Comparison of ENCODE assay signal across 14 cellular contexts in the genomic region with DNA sequence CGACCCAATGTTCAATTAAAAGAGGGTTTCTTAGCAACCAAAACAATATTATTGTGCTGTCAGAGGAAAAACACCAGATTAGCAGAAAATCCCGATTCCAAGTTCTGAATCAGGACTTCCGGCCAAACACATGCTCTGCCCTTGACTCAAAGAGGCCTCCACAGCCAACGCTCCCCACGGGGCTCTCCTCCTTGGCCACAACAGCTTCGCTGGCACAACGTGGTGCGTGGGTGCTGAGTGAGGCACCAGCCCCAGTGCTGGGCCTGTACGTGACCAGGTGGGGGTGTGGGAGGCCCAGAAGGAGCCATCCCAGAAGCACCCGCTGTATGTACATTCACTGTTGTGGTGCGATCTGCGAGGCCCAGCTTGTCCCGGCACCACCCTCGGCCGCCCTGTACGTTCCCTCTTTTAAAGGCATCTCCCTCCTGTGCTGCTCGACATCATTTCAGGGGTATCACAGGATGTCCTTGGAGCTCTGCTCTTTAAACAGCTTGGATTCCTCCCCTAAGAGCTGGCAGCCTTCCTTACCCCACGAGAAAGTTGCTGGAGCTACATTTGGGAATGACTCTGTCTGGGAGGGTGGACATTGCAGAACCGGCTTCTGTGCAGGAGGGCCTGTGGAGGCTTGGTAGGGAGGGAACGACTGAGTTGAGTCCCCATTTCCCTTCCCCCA.
DNase-seq lines count a peak whose midpoint lies in the region; ATAC-seq and TF ChIP-seq lines count a peak whose summit lies in the region.
"Had no signal": no experiment of that assay in that cellular context is flagged by ENCODE, and none has a peak within 500 bp of the region (broad histone marks: within the 10 kb centered on the region; RNA-seq: fewer than 3 reads in every experiment).

No MANE protein-coding gene starts in this region.

- H4K20me1 ChIP-seq in neural progenitor cell (ENCODE audit: low read depth): no peaks in the 10 kb centered on the region

- H3K4me1 Mint-ChIP-seq in MCF 10A (ENCODE audit: insufficient read depth, unreplicated experiment): no peaks in the 10 kb centered on the region
- H3K4me1 Mint-ChIP-seq in neural progenitor cell: peaks cover 8% of the 10 kb centered on the region
- H3K4me1 Mint-ChIP-seq: mesothelial cell of epicardium had no signal

- H3K36me3 ChIP-seq in breast epithelium (no peaks in the 10 kb centered on the region), neuronal stem cell (replicated peaks in 1 of 2; ENCODE audit: control insufficient read depth in 2 of 2, insufficient read depth in 2 of 2, low read length in 2 of 2) (no peaks in the 10 kb centered on the region), aorta (ENCODE audit: control insufficient read depth in 1 of 2, insufficient read depth in 2 of 2, low read length in 1 of 2) (no peaks in the 10 kb centered on the region), neural progenitor cell (no peaks in the 10 kb centered on the region)
- no peaks in the 10 kb centered on the region for H3K36me3 ChIP-seq in effector memory CD4-positive, alpha-beta T cell (ENCODE audit: control insufficient read depth, insufficient read depth, low read length)

- H3K27me3 ChIP-seq in breast epithelium: no peaks in the 10 kb centered on the region
- no peaks in the 10 kb centered on the region for H3K27me3 ChIP-seq in neuronal stem cell (ENCODE audit: control insufficient read depth in 3 of 3, insufficient read depth in 3 of 3, low read depth in 1 of 3, low read length in 3 of 3)
- no peaks in the 10 kb centered on the region for H3K27me3 ChIP-seq in aorta (ENCODE audit: control insufficient read depth in 1 of 2, insufficient read depth in 2 of 2, low read length in 1 of 2)
- H3K27me3 ChIP-seq in neural progenitor cell: no peaks in the 10 kb centered on the region
- H3K27me3 ChIP-seq in effector memory CD4-positive, alpha-beta T cell (replicated peaks; ENCODE audit: control insufficient read depth, insufficient read depth, low read length, poor library complexity, severe bottlenecking): no peaks in the 10 kb centered on the region

- H3K23ac ChIP-seq in neuronal stem cell (ENCODE audit: low read depth, low read length, poor library complexity): peak overlapping the region; percentile 37

- H3K9ac ChIP-seq in neuronal stem cell (ENCODE audit: low read depth, low read length, poor library complexity): no peak overlapping the region
- no peak overlapping the region for H3K9ac ChIP-seq in neural progenitor cell

- no peak overlapping the region for H3K27ac Mint-ChIP-seq in MCF 10A (ENCODE audit: low read depth, unreplicated experiment)
- H3K27ac Mint-ChIP-seq in neural progenitor cell: no peak overlapping the region
- H3K27ac Mint-ChIP-seq: mesothelial cell of epicardium, progenitor cell of endocrine pancreas had no signal

- H3K4me2 ChIP-seq in neuronal stem cell (ENCODE audit: insufficient read depth, low read length, poor library complexity, severe bottlenecking) (no peak overlapping the region), neural progenitor cell (no peak overlapping the region)

- H2AK5ac ChIP-seq in neuronal stem cell (ENCODE audit: low read depth, low read length): no peak overlapping the region

- H3K36me3 Mint-ChIP-seq in MCF 10A (ENCODE audit: insufficient read depth, unreplicated experiment): no peaks in the 10 kb centered on the region
- H3K36me3 Mint-ChIP-seq in neural progenitor cell: no peaks in the 10 kb centered on the region

- WGBS in neuronal stem cell (ENCODE audit: extremely low coverage in 2 of 2, insufficient read length in 2 of 2, insufficient replicate concordance in 1 of 2), 2 donors: no CpG with 5 or more reads among the region's 20 CpGs
- 13 to 14% methylated on average over 20 of the region's 20 CpGs for WGBS in aorta, 2 donors

- TF ChIP-seq CTCF in breast epithelium (IDR thresholded peaks at IDR 0.05) (no peak), MCF 10A (IDR thresholded peaks at IDR 0.05; ENCODE audit: unreplicated experiment) (no peak), fibroblast of the aortic adventitia (IDR thresholded peaks at IDR 0.05; ENCODE audit: insufficient read depth, low read length) (no peak), neural progenitor cell (IDR thresholded peaks at IDR 0.05) (no peak)

- CTCF ChIA-PET in MCF 10A (lab: Yijun Ruan, JAX): no interaction called here

- peak; percentile 87 for ATAC-seq in aorta (ENCODE audit: low FRiP score)

- H2BK5ac ChIP-seq in neuronal stem cell (ENCODE audit: low read length): no peak overlapping the region

- no peak for TF ChIP-seq POLR2A in breast epithelium (IDR thresholded peaks at IDR 0.05)

- H3K18ac ChIP-seq in neuronal stem cell (ENCODE audit: low read length): peak overlapping the region; percentile 67

- no peak overlapping the region for H3K4ac ChIP-seq in neuronal stem cell (ENCODE audit: low read length)

- no TSS peak for BruUV-seq in MCF 10A (replicated peaks; lab: Mats Ljungman, UMichigan)

- no peaks in the 10 kb centered on the region for H3K79me1 ChIP-seq in neuronal stem cell (ENCODE audit: low read depth, low read length)

- H3K4me3 ChIP-seq in breast epithelium (no peak overlapping the region), fibroblast of the aortic adventitia (ENCODE audit: low read depth, low read length) (no peak overlapping the region), neuronal stem cell (ENCODE audit: low read length in 2 of 2) (no peak overlapping the region), aorta (ENCODE audit: low read length in 2 of 2) (no peak overlapping the region), neural progenitor cell (no peak overlapping the region)
- H3K4me3 ChIP-seq in effector memory CD4-positive, alpha-beta T cell (ENCODE audit: insufficient read depth, low read depth, low read length, poor library complexity, severe bottlenecking): no peak overlapping the region

- H2BK12ac ChIP-seq in neuronal stem cell (ENCODE audit: low read length): no peak overlapping the region

- H3K79me2 ChIP-seq in neural progenitor cell (ENCODE audit: low read depth): no peaks in the 10 kb centered on the region

- H4K91ac ChIP-seq in neuronal stem cell (ENCODE audit: low read depth, low read length, poor library complexity): no peak overlapping the region

- H3K27ac ChIP-seq in breast epithelium: peak overlapping the region; percentile 41 to 80
- H3K27ac ChIP-seq in neuronal stem cell (replicated peaks; ENCODE audit: low read length): no peak overlapping the region
- peak overlapping the region in 1 of 2 donors; percentile 49 for H3K27ac ChIP-seq in aorta (ENCODE audit: low read depth in 1 of 2, low read length in 2 of 2)
- no peak overlapping the region for H3K27ac ChIP-seq in neural progenitor cell
- no peak overlapping the region for H3K27ac ChIP-seq in effector memory CD4-positive, alpha-beta T cell (ENCODE audit: insufficient read depth, low read length, poor library complexity, severe bottlenecking)
- H3K27ac ChIP-seq: 22Rv1 had no signal

- H2AFZ ChIP-seq in neuronal stem cell (ENCODE audit: low read length): no peak overlapping the region
- no peak overlapping the region for H2AFZ ChIP-seq in neural progenitor cell (replicated peaks)

- H3K4me1 ChIP-seq in breast epithelium: no peaks in the 10 kb centered on the region
- no peaks in the 10 kb centered on the region for H3K4me1 ChIP-seq in neuronal stem cell (ENCODE audit: control insufficient read depth in 2 of 2, insufficient read depth in 1 of 2, low read depth in 1 of 2, low read length in 2 of 2)
- H3K4me1 ChIP-seq in aorta (ENCODE audit: control insufficient read depth in 1 of 2, insufficient read depth in 2 of 2, low read length in 2 of 2): peaks cover 0 to 2% of the 10 kb centered on the region in 2 donors
- H3K4me1 ChIP-seq in neural progenitor cell: no peaks in the 10 kb centered on the region
- no peaks in the 10 kb centered on the region for H3K4me1 ChIP-seq in effector memory CD4-positive, alpha-beta T cell (ENCODE audit: control insufficient read depth, insufficient read depth, low read length, poor library complexity, severe bottlenecking)

- DNase-seq in breast epithelium (ENCODE audit: low spot score in 2 of 2) (peak in 1 of 2 donors; percentile 30), MCF 10A (ENCODE audit: unreplicated experiment) (no peak), fibroblast of the aortic adventitia (ENCODE audit: low read depth) (peak; percentile 90), neuronal stem cell (ENCODE audit: low spot score) (no peak), aorta (peak; percentile 92 to 96), T1000 (lab: John Stamatoyannopoulos, UW) (no peak), neural progenitor cell (ENCODE audit: low spot score) (no peak)
- DNase-seq in effector memory CD4-positive, alpha-beta T cell: no peak
- DNase-seq: activated naive CD4-positive, alpha-beta T cell treated with anti-CD3 and anti-CD28 coated beads, Interleukin-2, amount 50 U/mL, for 16 hours; DMS153; NCI-H345 had no signal

- no peak overlapping the region for H2BK15ac ChIP-seq in neuronal stem cell (ENCODE audit: low read length)

- H3K4me3 Mint-ChIP-seq in MCF 10A (ENCODE audit: unreplicated experiment): no peak overlapping the region
- no peak overlapping the region for H3K4me3 Mint-ChIP-seq in neural progenitor cell
- H3K4me3 Mint-ChIP-seq: mesothelial cell of epicardium had no signal

- no peak overlapping the region for H2BK120ac ChIP-seq in neuronal stem cell (ENCODE audit: low read depth, low read length)

- H3K27me3 Mint-ChIP-seq in MCF 10A (ENCODE audit: insufficient read depth, unreplicated experiment): no peaks in the 10 kb centered on the region
- H3K27me3 Mint-ChIP-seq in neural progenitor cell (ENCODE audit: insufficient read depth, low read depth): peaks cover 4% of the 10 kb centered on the region

- no peaks in the 10 kb centered on the region for H3F3A ChIP-seq in neural progenitor cell (ENCODE audit: low read depth)

- no peak overlapping the region for H4K8ac ChIP-seq in neuronal stem cell (ENCODE audit: low read depth, low read length)

- intact Hi-C loops in breast epithelium (cut with DNase I; ENCODE audit: low total_unique reads): no loop called here
- intact Hi-C loops in MCF 10A (cut with micrococcal nuclease): no loop called here
- intact Hi-C loops in aorta (cut with DNase I): loop anchor here in 1 of 2 donors (5.0 to 10.0 kb wide), 2 partner anchors 203 to 744 kb away; a partner anchor contains a TSS

- H3K9me3 Mint-ChIP-seq in MCF 10A (ENCODE audit: unreplicated experiment): peaks cover 9% of the 10 kb centered on the region
- peaks cover 22% of the 10 kb centered on the region for H3K9me3 Mint-ChIP-seq in neural progenitor cell

- POLR2A ChIA-PET in MCF 10A (lab: Yijun Ruan, JAX): no interaction called here

- peaks cover 8% of the 10 kb centered on the region in 2 donors for H3K9me3 ChIP-seq in breast epithelium
- peaks cover 6 to 13% of the 10 kb centered on the region in 2 donors for H3K9me3 ChIP-seq in neuronal stem cell (replicated peaks in 1 of 2; ENCODE audit: control insufficient read depth in 2 of 2, insufficient read depth in 1 of 2, low read depth in 1 of 2, low read length in 2 of 2)
- H3K9me3 ChIP-seq in aorta (ENCODE audit: control insufficient read depth, low read length): no peaks in the 10 kb centered on the region
- no peaks in the 10 kb centered on the region for H3K9me3 ChIP-seq in neural progenitor cell (ENCODE audit: low read depth)
- H3K9me3 ChIP-seq in effector memory CD4-positive, alpha-beta T cell (ENCODE audit: control insufficient read depth, low read length): no peaks in the 10 kb centered on the region

- peak overlapping the region; percentile 61 for H3K14ac ChIP-seq in neuronal stem cell (ENCODE audit: low read length)

Comparison
In these comparisons a context has a peak if more than half of its experiments do, and no peak if none do; other contexts are left out.
1. DNase-seq: peak in fibroblast of the aortic adventitia (single experiment) and aorta (2 of 2); none in MCF 10A (single experiment), neuronal stem cell (single experiment), T1000 (single experiment), neural progenitor cell (single experiment) and effector memory CD4-positive, alpha-beta T cell (0 of 3).
2. H3K27ac ChIP-seq: peak in breast epithelium (2 of 2); none in neuronal stem cell (single experiment), neural progenitor cell (single experiment) and effector memory CD4-positive, alpha-beta T cell (single experiment).